8 cellular contexts compared by ENCODE assay signal in genomic region chr1:16440480-16441311, GRCh38. TPM values are rescaled to one million over a fixed set of nuclear protein-coding genes. Genes with fewer than 3 reads are reported as not detected.
DNase-seq lines count a peak whose midpoint lies in the region; ATAC-seq and TF ChIP-seq lines count a peak whose summit lies in the region.

Gene NECAP2 (plus strand): TSS chr1:16440724. CDS start chr1:16440762, 38 bp downstream.

- peaks cover 16% of the 10 kb centered on the region for H3K4me1 ChIP-seq in mucosa of descending colon (ENCODE audit: low read depth)

- H3K27ac ChIP-seq in epithelial cell of prostate: peak within 1 kb of the TSS; percentile 76

- peak within 1 kb of the TSS; percentile 99 for H3K4me3 ChIP-seq in Jurkat, Clone E6-1 (ENCODE audit: low read length)
- H3K4me3 ChIP-seq in mucosa of descending colon: peak within 1 kb of the TSS; percentile 90

- intact Hi-C loops in mucosa of descending colon (cut with DNase I, micrococcal nuclease): no loop called here

- no peaks in the 10 kb centered on the region for H3K36me3 ChIP-seq in mucosa of descending colon (ENCODE audit: low read depth)

- H3K9me3 ChIP-seq in mucosa of descending colon: no peaks in the 10 kb centered on the region

- DNase-seq in DMS 273 treated with DMSO at 0.1 percent for 48 hours (lab: John Stamatoyannopoulos, UW): peak; percentile 92
- peak; percentile 90 for DNase-seq in Jurkat, Clone E6-1 (ENCODE audit: low read depth, low spot score)
- peak; percentile 69 for DNase-seq in OCI-M2 (lab: John Stamatoyannopoulos, UW; ENCODE audit: unreplicated experiment)
- DNase-seq in activated T-cell treated with anti-CD3 and anti-CD28 coated beads for 4 hours: peak; percentile 94
- DNase-seq in epithelial cell of prostate (ENCODE audit: low read depth, low spot score): peak; percentile 54
- DNase-seq in mucosa of descending colon: peak; percentile 96 to 97 (median 96)
- DNase-seq in stimulated activated CD8-positive, alpha-beta memory T cell treated with anti-CD3 and anti-CD28 coated beads, Interleukin-4, amount 100 ng/mL, for 1 hour (ENCODE audit: low read depth in 2 of 2, low spot score in 1 of 2): peak; percentile 92 to 94

- TF ChIP-seq CTCF in mucosa of descending colon (IDR thresholded peaks at IDR 0.05): peak; percentile 94

- ATAC-seq in GM21528 (IDR thresholded peaks at IDR 0.05; ENCODE audit: low FRiP score, unreplicated experiment) (peak; percentile 84), mucosa of descending colon (peak; percentile 98)

RNA-seq across cellular contexts. Expression of gene NECAP2, which starts in this region (rescaled TPM):
- polyA plus RNA-seq in Jurkat, Clone E6-1 (2012; ENCODE audit: insufficient read depth, insufficient read length): 54.0 TPM
- total RNA-seq in mucosa of descending colon: 10 to 100 TPM; 34.4 to 50.9 (median 43.8) TPM

Comparison
In these comparisons a context has a peak if more than half of its experiments do, and no peak if none do; other contexts are left out.
1. Peak in every context shown above with its lines: DNase-seq, ATAC-seq, H3K4me3 ChIP-seq and H3K27ac ChIP-seq.